ENCODE assay signal across 33 cellular contexts in the genomic region with DNA sequence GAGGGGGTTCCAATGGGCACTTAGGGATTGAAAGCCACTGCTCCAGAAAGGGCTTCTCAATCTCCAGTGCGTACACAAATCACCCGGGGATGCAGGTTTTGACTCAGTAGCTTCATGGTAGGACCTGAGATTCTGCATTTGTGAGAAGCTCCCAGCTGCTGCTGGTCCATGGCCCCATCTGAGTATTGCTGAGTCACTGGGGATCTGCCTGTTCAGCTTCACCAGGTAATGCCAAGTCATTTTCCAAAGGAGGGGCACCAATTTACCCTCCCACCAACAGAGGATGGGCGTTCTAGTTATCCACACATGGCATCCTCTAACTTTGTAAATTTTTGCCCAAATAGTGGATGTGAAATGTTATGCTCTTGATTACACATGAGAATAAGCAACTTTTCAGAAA. TPM values are rescaled to one million over a fixed set of nuclear protein-coding genes. Genes with fewer than 3 reads are reported as not detected.
"Had no signal": no experiment of that assay in that cellular context is flagged by ENCODE, and none has a peak within 500 bp of the region (broad histone marks: within the 10 kb centered on the region; RNA-seq: fewer than 3 reads in every experiment).

No MANE protein-coding gene starts in this region.

- H3K4me3 ChIP-seq: adrenal gland, body of pancreas, esophagus muscularis mucosa, gastrocnemius medialis, heart left ventricle had no signal

- H3K4me1 Mint-ChIP-seq: activated B cell treated with CpG ODN at 0.5 μM for 24 hours; activated naive CD4-positive, alpha-beta T cell treated with anti-CD3 and anti-CD28 coated beads, Interleukin-2, amount 50 U/mL, for 24 hours; activated naive CD8-positive, alpha-beta T cell treated with anti-CD3 and anti-CD28 coated beads for 36 hours; activated T-helper 17 cell treated with anti-CD3 and anti-CD28 coated beads, Interleukin-2, amount 50 U/mL, for 72 hours; T-helper 17 cell had no signal

- H3K27ac Mint-ChIP-seq: activated B cell treated with CpG ODN at 0.5 μM for 24 hours; activated CD8-positive, alpha-beta T cell treated with anti-CD3 and anti-CD28 coated beads for 36 hours; activated naive CD4-positive, alpha-beta T cell treated with anti-CD3 and anti-CD28 coated beads for 36 hours; activated naive CD4-positive, alpha-beta T cell treated with anti-CD3 and anti-CD28 coated beads, Interleukin-2, amount 50 U/mL, for 24 hours; activated naive CD8-positive, alpha-beta T cell treated with anti-CD3 and anti-CD28 coated beads for 36 hours; activated naive CD8-positive, alpha-beta T cell treated with anti-CD3 and anti-CD28 coated beads, Interleukin-2, amount 50 U/mL, for 24 hours; activated T-helper 17 cell treated with anti-CD3 and anti-CD28 coated beads, Interleukin-2, amount 50 U/mL, for 72 hours; effector memory CD8-positive, alpha-beta T cell; T-helper 17 cell; T-helper 2 cell treated with Interferon-gamma antibody and Interleukin-4, amounts not matched to agents 5 μg/mL and 100 μg/mL, for 36 hours had no signal

- FAIRE-seq: colon had no signal

- H3K4me1 ChIP-seq: adrenal gland, body of pancreas, esophagus muscularis mucosa, foreskin keratinocyte, gastrocnemius medialis, heart left ventricle had no signal

- H3K36me3 ChIP-seq: adrenal gland, esophagus muscularis mucosa, gastrocnemius medialis, heart left ventricle, WERI-Rb-1 had no signal

- H3K27ac ChIP-seq: adrenal gland, body of pancreas, esophagus muscularis mucosa, foreskin keratinocyte, gastrocnemius medialis, heart left ventricle, WERI-Rb-1 had no signal

- H3K9me3 Mint-ChIP-seq: activated B cell treated with CpG ODN at 0.5 μM for 24 hours; activated CD8-positive, alpha-beta T cell treated with anti-CD3 and anti-CD28 coated beads for 36 hours; activated naive CD4-positive, alpha-beta T cell treated with anti-CD3 and anti-CD28 coated beads for 36 hours; activated naive CD4-positive, alpha-beta T cell treated with anti-CD3 and anti-CD28 coated beads, Interleukin-2, amount 50 U/mL, for 24 hours; activated naive CD8-positive, alpha-beta T cell treated with anti-CD3 and anti-CD28 coated beads for 36 hours; activated naive CD8-positive, alpha-beta T cell treated with anti-CD3 and anti-CD28 coated beads, Interleukin-2, amount 50 U/mL, for 24 hours; activated T-cell treated with anti-CD3 and anti-CD28 coated beads, Interleukin-2, amount 50 U/mL, for 4 hours; activated T-helper 17 cell treated with anti-CD3 and anti-CD28 coated beads, Interleukin-2, amount 50 U/mL, for 72 hours; effector memory CD8-positive, alpha-beta T cell; T-helper 2 cell treated with Interferon-gamma antibody and Interleukin-4, amounts not matched to agents 5 μg/mL and 100 μg/mL, for 36 hours had no signal

- H3K9me3 ChIP-seq: adrenal gland, body of pancreas, esophagus muscularis mucosa, gastrocnemius medialis, heart left ventricle had no signal

- ATAC-seq: activated CD4-positive, CD25-positive, alpha-beta regulatory T cell treated with anti-CD3 and anti-CD28 coated beads, Interleukin-2, amount 50 U/mL, for 24 hours; activated CD8-positive, alpha-beta T cell treated with anti-CD3 and anti-CD28 coated beads for 36 hours; activated naive CD8-positive, alpha-beta T cell treated with anti-CD3 and anti-CD28 coated beads, Interleukin-2, amount 50 U/mL, for 24 hours; activated T-cell treated with anti-CD3 and anti-CD28 coated beads, Interleukin-2, amount 50 U/mL, for 4 hours; activated T-helper 17 cell treated with anti-CD3 and anti-CD28 coated beads, Interleukin-2, amount 50 U/mL, for 72 hours; body of pancreas; effector memory CD8-positive, alpha-beta T cell; foreskin keratinocyte; gastrocnemius medialis; heart left ventricle; T-helper 17 cell had no signal

- H3K36me3 Mint-ChIP-seq: activated naive CD4-positive, alpha-beta T cell treated with anti-CD3 and anti-CD28 coated beads, Interleukin-2, amount 50 U/mL, for 24 hours; activated naive CD8-positive, alpha-beta T cell treated with anti-CD3 and anti-CD28 coated beads for 36 hours had no signal

- DNase-seq: activated B cell treated with CpG ODN at 0.5 μM for 24 hours; activated CD4-positive, alpha-beta T cell treated with anti-CD3 and anti-CD28 coated beads for 48 hours; activated CD4-positive, alpha-beta T cell treated with anti-CD3 and anti-CD28 coated beads, Interleukin-2, amount 50 U/mL, for 1 hour; activated CD4-positive, alpha-beta T cell treated with anti-CD3 and anti-CD28 coated beads, Interleukin-2, amount 50 U/mL, for 48 hours; activated CD8-positive, alpha-beta memory T cell treated with anti-CD3 and anti-CD28 coated beads for 24 hours; activated CD8-positive, alpha-beta T cell treated with anti-CD3 and anti-CD28 coated beads for 36 hours; activated effector memory CD4-positive, alpha-beta T cell treated with Interleukin-2 at 50 U/mL for 16 hours; activated naive CD4-positive, alpha-beta T cell treated with anti-CD3 and anti-CD28 coated beads for 36 hours; activated naive CD8-positive, alpha-beta T cell treated with anti-CD3 and anti-CD28 coated beads for 36 hours; activated naive CD8-positive, alpha-beta T cell treated with anti-CD3 and anti-CD28 coated beads, Interleukin-2, amount 50 U/mL, for 24 hours; activated T-cell treated with anti-CD3 and anti-CD28 coated beads, Interleukin-2, amount 50 U/mL, for 4 hours; adrenal gland; amygdala; aorta; body of pancreas; caudate nucleus; cortex of kidney; dermis blood vessel endothelial cell; effector CD4-positive, alpha-beta T cell; effector memory CD8-positive, alpha-beta T cell; foreskin keratinocyte; gastrocnemius medialis; glutamatergic neuron; heart left ventricle; T-helper 17 cell; T1000; WERI-Rb-1 had no signal

- H3K27me3 ChIP-seq: adrenal gland, body of pancreas, esophagus muscularis mucosa, foreskin keratinocyte, gastrocnemius medialis had no signal

- H3K4me3 Mint-ChIP-seq: activated B cell treated with CpG ODN at 0.5 μM for 24 hours; activated CD8-positive, alpha-beta T cell treated with anti-CD3 and anti-CD28 coated beads for 36 hours; activated naive CD4-positive, alpha-beta T cell treated with anti-CD3 and anti-CD28 coated beads for 36 hours; activated naive CD4-positive, alpha-beta T cell treated with anti-CD3 and anti-CD28 coated beads, Interleukin-2, amount 50 U/mL, for 24 hours; activated naive CD8-positive, alpha-beta T cell treated with anti-CD3 and anti-CD28 coated beads for 36 hours; activated naive CD8-positive, alpha-beta T cell treated with anti-CD3 and anti-CD28 coated beads, Interleukin-2, amount 50 U/mL, for 24 hours; activated T-cell treated with anti-CD3 and anti-CD28 coated beads, Interleukin-2, amount 50 U/mL, for 4 hours; activated T-helper 17 cell treated with anti-CD3 and anti-CD28 coated beads, Interleukin-2, amount 50 U/mL, for 72 hours; effector memory CD8-positive, alpha-beta T cell; T-helper 17 cell; T-helper 2 cell treated with Interferon-gamma antibody and Interleukin-4, amounts not matched to agents 5 μg/mL and 100 μg/mL, for 36 hours had no signal

- H3K27me3 Mint-ChIP-seq: activated naive CD4-positive, alpha-beta T cell treated with anti-CD3 and anti-CD28 coated beads, Interleukin-2, amount 50 U/mL, for 24 hours; activated naive CD8-positive, alpha-beta T cell treated with anti-CD3 and anti-CD28 coated beads, Interleukin-2, amount 50 U/mL, for 24 hours had no signal

RNA-seq across cellular contexts. Expression of a gene that starts 12.9 kb away (rescaled TPM):
- total RNA-seq: activated B cell treated with CpG ODN at 0.5 μM for 24 hours; activated CD8-positive, alpha-beta T cell treated with anti-CD3 and anti-CD28 coated beads for 36 hours; activated naive CD4-positive, alpha-beta T cell treated with anti-CD3 and anti-CD28 coated beads for 36 hours; activated naive CD8-positive, alpha-beta T cell treated with anti-CD3 and anti-CD28 coated beads for 36 hours had no signal
